ENCODE assay signal across 26 cellular contexts in the genomic region with DNA sequence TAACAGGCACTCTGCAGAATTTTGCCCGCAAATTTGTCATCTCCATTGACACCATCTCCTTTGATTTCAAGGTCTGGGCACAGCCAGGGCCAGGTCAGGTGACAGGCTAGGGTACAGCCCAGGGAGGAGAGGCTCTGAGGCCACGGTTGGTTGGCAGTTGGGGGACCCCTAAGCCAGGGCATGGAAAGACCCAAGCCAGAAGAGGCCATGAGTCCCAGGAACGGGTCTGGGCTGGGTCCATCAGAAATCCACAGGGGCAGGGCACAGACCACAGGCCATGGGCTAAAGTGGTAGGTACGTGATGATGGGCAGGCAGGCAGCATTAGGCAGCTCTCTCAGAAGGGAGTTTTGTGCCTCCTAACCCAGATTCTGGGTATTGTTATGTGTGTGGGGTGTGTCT. TPM values are rescaled to one million over a fixed set of nuclear protein-coding genes. Genes with fewer than 3 reads are reported as not detected.
DNase-seq lines count a peak whose midpoint lies in the region; ATAC-seq, FAIRE-seq and TF ChIP-seq lines count a peak whose summit lies in the region.
"Had no signal": no experiment of that assay in that cellular context is flagged by ENCODE, and none has a peak within 500 bp of the region (broad histone marks: within the 10 kb centered on the region; RNA-seq: fewer than 3 reads in every experiment).

No MANE protein-coding gene starts in this region.

- H3K4me2 ChIP-seq in HepG2 (ENCODE audit: low read depth, low read length) (no peak overlapping the region), Karpas-422 (ENCODE audit: low read depth, low read length, poor library complexity, severe bottlenecking) (no peak overlapping the region), mesendoderm (ENCODE audit: low read length) (no peak overlapping the region)

- POLR2A ChIA-PET in RWPE1 (lab: Yijun Ruan, JAX; ENCODE audit: low non-redundant PET) (no interaction called here), HepG2 (lab: Yijun Ruan, JAX) (no interaction called here)

- H3K79me1 ChIP-seq in mesendoderm (ENCODE audit: low read length) = no peaks in the 10 kb centered on the region

- 100% methylated on average over 1 of the region's 4 CpGs for WGBS in HepG2 (ENCODE audit: low lambda C conversion rate)
- 83 to 94% (median 93%) methylated on average over 3 to 4 of the region's 4 CpGs for WGBS in spleen, 5 donors
- no CpG with 5 or more reads among the region's 4 CpGs for WGBS in mesendoderm (ENCODE audit: extremely low coverage, insufficient coverage, low lambda C conversion rate)

- TF ChIP-seq CTCF in right atrium auricular region (IDR thresholded peaks at IDR 0.05) = no peak
- no peak for TF ChIP-seq CTCF in RWPE1 (conservative IDR thresholded peaks at IDR 0.05; ENCODE audit: low read depth)
- no peak for TF ChIP-seq CTCF in HepG2 (CRISPR knock-in tag; IDR thresholded peaks at IDR 0.05)
- no peak for TF ChIP-seq CTCF in spleen (IDR thresholded peaks at IDR 0.05 in 8 of 11, conservative IDR thresholded peaks at IDR 0.05 in 3 of 11)

- in situ Hi-C loops in HepG2 (cut with HindIII; ENCODE audit: extremely low pct_ligation_motif_present, low pct_unique_long_range_greater_than_20kb) = no loop called here

- no peak overlapping the region for H4K8ac ChIP-seq in mesendoderm (ENCODE audit: low read depth, low read length)

- H3K27me3 ChIP-seq in right atrium auricular region (no peaks in the 10 kb centered on the region), HepG2 (ENCODE audit: control insufficient read depth in 1 of 2, insufficient read depth in 2 of 2, low read length in 2 of 2) (no peaks in the 10 kb centered on the region), spleen (replicated peaks in 1 of 7) (no peaks in the 10 kb centered on the region), Karpas-422 (ENCODE audit: low read length) (no peaks in the 10 kb centered on the region), mesendoderm (ENCODE audit: insufficient read depth, low read length, poor library complexity) (no peaks in the 10 kb centered on the region)
- H3K27me3 ChIP-seq: MG63 had no signal

- peaks cover 37% of the 10 kb centered on the region for H3K36me3 ChIP-seq in right atrium auricular region
- H3K36me3 ChIP-seq in HepG2 (replicated peaks in 1 of 2; ENCODE audit: control insufficient read depth in 1 of 2, insufficient read depth in 2 of 2, low read length in 2 of 2) = peaks cover 6 to 29% of the 10 kb centered on the region in 2 experiments; a peak in 4 of 5 replicates
- H3K36me3 ChIP-seq in spleen = peaks cover 0 to 95% (median 42%) of the 10 kb centered on the region in 6 donors
- no peaks in the 10 kb centered on the region for H3K36me3 ChIP-seq in Karpas-422 (ENCODE audit: insufficient read depth, low read length)
- H3K36me3 ChIP-seq in mesendoderm (ENCODE audit: control insufficient read depth, insufficient read depth, low read length) = peaks cover 8% of the 10 kb centered on the region

- H2BK15ac ChIP-seq in mesendoderm (replicated peaks; ENCODE audit: low read depth) = no peak overlapping the region

- no peak overlapping the region for H3K56ac ChIP-seq in mesendoderm (ENCODE audit: low read length)

- no peak for FAIRE-seq in HepG2 (lab: Jason Lieb, UNC)
- FAIRE-seq: GM12891, GM19239 had no signal

- intact Hi-C loops in Right ventricle myocardium superior (cut with DNase I) = no loop called here
- intact Hi-C loops in HepG2 (cut with micrococcal nuclease; ENCODE audit: unreplicated experiment) = no loop called here
- intact Hi-C loops in spleen (cut with DNase I; ENCODE audit: low total_unique reads) = no loop called here

- no peak overlapping the region for H2BK5ac ChIP-seq in mesendoderm (ENCODE audit: low read length)

- no peaks in the 10 kb centered on the region for H3K79me2 ChIP-seq in HepG2 (ENCODE audit: insufficient read depth, low read length)
- no peaks in the 10 kb centered on the region for H3K79me2 ChIP-seq in Karpas-422 (ENCODE audit: low read length)
- H3K79me2 ChIP-seq in mesendoderm (ENCODE audit: control insufficient read depth, insufficient read depth, low read length) = no peaks in the 10 kb centered on the region

- H3K4me3 ChIP-seq in right atrium auricular region (no peak overlapping the region), HepG2 (replicated peaks in 1 of 3; ENCODE audit: insufficient read depth in 1 of 3, low read depth in 2 of 3, low read length in 3 of 3) (no peak overlapping the region), spleen (no peak overlapping the region), Karpas-422 (ENCODE audit: low read length) (no peak overlapping the region), mesendoderm (ENCODE audit: low read length) (no peak overlapping the region)
- H3K4me3 ChIP-seq: MG63 had no signal

- no peak for TF ChIP-seq RAD21 in HepG2 (CRISPR knock-in tag; IDR thresholded peaks at IDR 0.05)

- H2BK120ac ChIP-seq in mesendoderm (ENCODE audit: low read depth, low read length) = no peak overlapping the region

- CTCF ChIA-PET in RWPE1 (lab: Yijun Ruan, JAX) (interaction anchor here (0.8 kb wide), 1 partner anchor 49 kb away, joined by 4 read pairs; no protein-coding TSS in a partner anchor), HepG2 (lab: Yijun Ruan, JAX; ENCODE audit: low intra/inter-chr PET ratio, low total read pairs) (no interaction called here)

- peak; percentile 22 for DNase-seq in Right ventricle myocardium superior
- no peak for DNase-seq in right atrium auricular region (ENCODE audit: low spot score)
- no peak for DNase-seq in RWPE1 (ENCODE audit: low spot score)
- DNase-seq in HepG2 (ENCODE audit: low spot score) = no peak
- peak; percentile 58 for DNase-seq in spleen
- no peak for DNase-seq in activated effector memory CD4-positive, alpha-beta T cell treated with anti-CD3 and anti-CD28 coated beads, Interleukin-2, amount 50 U/mL, for 16 hours
- no peak for DNase-seq in Karpas-422
- DNase-seq in mesendoderm = no peak
- DNase-seq: 8988T; AML-193; C1 segment of cervical spinal cord; Calu3; CD8-positive, alpha-beta memory T cell; DMS153; MG63; NCI-H1417; NCI-H1694 treated with DMSO at 0.1 percent for 48 hours; NCI-H2081 treated with DMSO at 0.1 percent for 48 hours; NCI-H2171 treated with DMSO at 0.1 percent for 48 hours; NCI-H526 treated with DMSO at 0.1 percent for 48 hours; OCI-M1; SIG-M5 had no signal

- no peak overlapping the region for H3K23ac ChIP-seq in mesendoderm (ENCODE audit: low read length)

- no peak overlapping the region for H2AK5ac ChIP-seq in mesendoderm (ENCODE audit: low read length)

- H4K20me1 ChIP-seq in HepG2 (ENCODE audit: insufficient read depth, low read length) (no peaks in the 10 kb centered on the region), Karpas-422 (ENCODE audit: insufficient read depth, low read depth, low read length) (no peaks in the 10 kb centered on the region)

- TF ChIP-seq POLR2A in HepG2 (IDR thresholded peaks at IDR 0.05; ENCODE audit: insufficient read depth in 1 of 2, low read depth in 2 of 2, low read length in 2 of 2) = no peak; a peak in 1 of 4 replicates
- no peak for TF ChIP-seq POLR2A in spleen (IDR thresholded peaks at IDR 0.05)

- H3K9me3 ChIP-seq in right atrium auricular region = no peaks in the 10 kb centered on the region
- H3K9me3 ChIP-seq in HepG2 (ENCODE audit: low read length) = no peaks in the 10 kb centered on the region
- no peaks in the 10 kb centered on the region for H3K9me3 ChIP-seq in spleen
- no peaks in the 10 kb centered on the region for H3K9me3 ChIP-seq in Karpas-422 (ENCODE audit: low read length)
- H3K9me3 ChIP-seq: MG63 had no signal

- H3K9me2 ChIP-seq in Karpas-422 (replicated peaks; ENCODE audit: insufficient read depth, low read length) = no peaks in the 10 kb centered on the region

- H3K9ac ChIP-seq in HepG2 (ENCODE audit: insufficient read depth, low read depth, low read length) (no peak overlapping the region), Karpas-422 (ENCODE audit: low read length) (no peak overlapping the region), mesendoderm (ENCODE audit: low read length) (no peak overlapping the region)

- H2AFZ ChIP-seq in HepG2 (ENCODE audit: low read length) (no peak overlapping the region), Karpas-422 (ENCODE audit: low read length) (no peak overlapping the region)

- H3K18ac ChIP-seq in mesendoderm (ENCODE audit: low read length) = no peak overlapping the region

- no peak overlapping the region for H3K4ac ChIP-seq in mesendoderm (ENCODE audit: low read depth, low read length)

- H3K27ac ChIP-seq in right atrium auricular region (no peak overlapping the region), RWPE1 (peak overlapping the region; percentile 47), HepG2 (ENCODE audit: extremely low read length, insufficient read depth, low read length) (no peak overlapping the region), spleen (no peak overlapping the region), Karpas-422 (ENCODE audit: low read length) (no peak overlapping the region), mesendoderm (ENCODE audit: low read depth, low read length) (no peak overlapping the region)

- H3K4me1 ChIP-seq in right atrium auricular region = no peaks in the 10 kb centered on the region
- peaks cover 12% of the 10 kb centered on the region; the same call in 1 of the 2 replicates for H3K4me1 ChIP-seq in HepG2 (ENCODE audit: insufficient read depth, low read length)
- peaks cover 0 to 6% (median 0%) of the 10 kb centered on the region in 6 donors for H3K4me1 ChIP-seq in spleen
- H3K4me1 ChIP-seq in Karpas-422 (ENCODE audit: low read length) = no peaks in the 10 kb centered on the region
- no peaks in the 10 kb centered on the region for H3K4me1 ChIP-seq in mesendoderm (ENCODE audit: control insufficient read depth, low read depth, low read length)

- no TSS peak for BruUV-seq in HepG2 (replicated peaks; lab: Mats Ljungman, UMichigan)

- ATAC-seq in Right ventricle myocardium superior (ENCODE audit: poor library complexity) (no peak), HepG2 (no peak)

- no peak for TF ChIP-seq EP300 in HepG2 (IDR thresholded peaks at IDR 0.05; ENCODE audit: low read depth in 2 of 2, low read length in 2 of 2)
- no peak for TF ChIP-seq EP300 in HepG2 (CRISPR knock-in tag; IDR thresholded peaks at IDR 0.05; ENCODE audit: borderline replicate concordance)

- no peak overlapping the region for H4K5ac ChIP-seq in mesendoderm (ENCODE audit: low read length)

RNA-seq across cellular contexts. Expression of a gene that starts 10.7 kb away (rescaled TPM):
- total RNA-seq in Right ventricle myocardium superior = 46.2 TPM
- 10 to 100 TPM; 38.8 to 53.9 TPM for total RNA-seq in right atrium auricular region
- 46.9 and 59.1 TPM in 2 replicates for total RNA-seq in HepG2 (2016; rRNA removed; fragmentation: Illumina TruSeq; extraction: Trizol)
- 21.1 and 21.7 TPM in 2 replicates for total RNA-seq in HepG2 (2016; cell fraction: cytosol; rRNA removed; fragmentation: Illumina TruSeq; extraction: Trizol; ENCODE audit: low read depth)
- total RNA-seq in HepG2 (2016; cell fraction: insoluble cytoplasmic fraction; rRNA removed; fragmentation: Illumina TruSeq; extraction: Trizol) = 42.9 and 60.4 TPM in 2 replicates
- total RNA-seq in HepG2 (2016; cell fraction: membrane; rRNA removed; fragmentation: Illumina TruSeq; extraction: Trizol) = 58.0 and 59.4 TPM in 2 replicates
- 36.8 and 40.5 TPM in 2 replicates for total RNA-seq in HepG2 (2016; cell fraction: nucleus; rRNA removed; fragmentation: Illumina TruSeq; extraction: Trizol)
- 66.1 and 67.1 TPM in 2 replicates for polyA plus RNA-seq in HepG2 (2011; rRNA removed)
- 48.2 and 60.5 TPM in 2 replicates for polyA plus RNA-seq in HepG2 (2011; cell fraction: cytosol; rRNA removed)
- polyA plus RNA-seq in HepG2 (2011; cell fraction: nucleus; rRNA removed) = 163 and 192 TPM in 2 replicates
- 45.8 and 59.1 TPM in 2 replicates for polyA plus RNA-seq in HepG2 (2012)
- 15.5 and 16.5 TPM in 2 replicates for polyA plus RNA-seq in HepG2 (2016; cell fraction: cytosol; fragmentation: Illumina TruSeq; extraction: Trizol; ENCODE audit: low read depth)
- 43.9 and 49.5 TPM in 2 replicates for polyA plus RNA-seq in HepG2 (2016; cell fraction: insoluble cytoplasmic fraction; fragmentation: Illumina TruSeq; extraction: Trizol; ENCODE audit: low read depth)
- 45.8 and 47.0 TPM in 2 replicates for polyA plus RNA-seq in HepG2 (2016; cell fraction: membrane; fragmentation: Illumina TruSeq; extraction: Trizol; ENCODE audit: low read depth)
- 76.0 and 87.9 TPM in 2 replicates for polyA plus RNA-seq in HepG2 (2016; cell fraction: nucleus; fragmentation: Illumina TruSeq; extraction: Trizol; ENCODE audit: insufficient read depth, low read depth)
- polyA minus RNA-seq in HepG2 (2011; rRNA and poly(A)+ RNA removed; ENCODE audit: low replicate concordance) = 109 and 119 TPM in 2 replicates
- polyA minus RNA-seq in HepG2 (2011; cell fraction: cytosol; rRNA and poly(A)+ RNA removed) = 30.5 and 32.0 TPM in 2 replicates
- polyA minus RNA-seq in HepG2 (2011; cell fraction: nucleus; rRNA and poly(A)+ RNA removed) = 42.9 and 47.1 TPM in 2 replicates
- total RNA-seq in spleen = 10 to 100 TPM; 68.1 to 82.8 (median 72.8) TPM
- polyA plus RNA-seq in spleen = 10 to 100 TPM; 44.4 to 73.7 (median 72.8) TPM
- total RNA-seq in Karpas-422 (2014; rRNA removed; shearing (Covaris generic); ENCODE audit: low replicate concordance) = 45.4 and 91.1 TPM in 2 replicates
- 39.0 TPM for polyA plus RNA-seq in mesendoderm (2013, experiment 1 of 2)
- polyA plus RNA-seq in mesendoderm (2013, experiment 2 of 2) = 38.6 TPM

RNA-seq across cellular contexts. Expression of a gene that starts 11.3 kb away (rescaled TPM):
- total RNA-seq in Right ventricle myocardium superior (16.8 TPM), right atrium auricular region (10 to 100 TPM; 10.1 to 17.6 TPM), HepG2 (2016; rRNA removed; fragmentation: Illumina TruSeq; extraction: Trizol) (4.5 and 5.2 TPM in 2 replicates), spleen (10 to 100 TPM in 1 of 7 donors, 1 to 10 TPM in 6; 4.4 to 14.2 (median 8.6) TPM)
- total RNA-seq in HepG2 (2016; cell fraction: cytosol; rRNA removed; fragmentation: Illumina TruSeq; extraction: Trizol; ENCODE audit: low read depth) = 6.6 and 9.4 TPM in 2 replicates
- total RNA-seq in HepG2 (2016; cell fraction: insoluble cytoplasmic fraction; rRNA removed; fragmentation: Illumina TruSeq; extraction: Trizol) = 4.7 TPM in 2 replicates
- total RNA-seq in HepG2 (2016; cell fraction: membrane; rRNA removed; fragmentation: Illumina TruSeq; extraction: Trizol) = 8.8 and 9.5 TPM in 2 replicates
- 5.2 and 5.7 TPM in 2 replicates for total RNA-seq in HepG2 (2016; cell fraction: nucleus; rRNA removed; fragmentation: Illumina TruSeq; extraction: Trizol)
- polyA plus RNA-seq in HepG2 (2011; rRNA removed) (8.8 and 12.6 TPM in 2 replicates), spleen (1 to 10 TPM; 4.6 to 7.3 (median 4.8) TPM)
- 5.8 and 6.9 TPM in 2 replicates for polyA plus RNA-seq in HepG2 (2011; cell fraction: cytosol; rRNA removed)
- polyA plus RNA-seq in HepG2 (2011; cell fraction: nucleus; rRNA removed) = 20.4 and 21.4 TPM in 2 replicates
- 6.3 and 8.7 TPM in 2 replicates for polyA plus RNA-seq in HepG2 (2012)
- 4.0 and 5.7 TPM in 2 replicates for polyA plus RNA-seq in HepG2 (2016; cell fraction: cytosol; fragmentation: Illumina TruSeq; extraction: Trizol; ENCODE audit: low read depth)
- 4.4 and 4.9 TPM in 2 replicates for polyA plus RNA-seq in HepG2 (2016; cell fraction: insoluble cytoplasmic fraction; fragmentation: Illumina TruSeq; extraction: Trizol; ENCODE audit: low read depth)
- polyA plus RNA-seq in HepG2 (2016; cell fraction: membrane; fragmentation: Illumina TruSeq; extraction: Trizol; ENCODE audit: low read depth) = 5.7 and 8.0 TPM in 2 replicates
- 11.1 and 11.4 TPM in 2 replicates for polyA plus RNA-seq in HepG2 (2016; cell fraction: nucleus; fragmentation: Illumina TruSeq; extraction: Trizol; ENCODE audit: insufficient read depth, low read depth)
- 6.1 and 6.8 TPM in 2 replicates for polyA minus RNA-seq in HepG2 (2011; rRNA and poly(A)+ RNA removed; ENCODE audit: low replicate concordance)
- polyA minus RNA-seq in HepG2 (2011; cell fraction: cytosol; rRNA and poly(A)+ RNA removed) = 3.0 and 4.6 TPM in 2 replicates
- 17.4 and 17.6 TPM in 2 replicates for polyA minus RNA-seq in HepG2 (2011; cell fraction: nucleus; rRNA and poly(A)+ RNA removed)
- total RNA-seq in Karpas-422 (2014; rRNA removed; shearing (Covaris generic); ENCODE audit: low replicate concordance) = 5.1 and 9.5 TPM in 2 replicates
- 4.9 TPM for polyA plus RNA-seq in mesendoderm (2013, experiment 1 of 2)
- 4.9 TPM for polyA plus RNA-seq in mesendoderm (2013, experiment 2 of 2)

RNA-seq across cellular contexts. Expression of a gene that starts 45.8 kb away (rescaled TPM):
- 10.4 TPM for total RNA-seq in Right ventricle myocardium superior
- total RNA-seq in right atrium auricular region = 10 to 100 TPM; 11.8 to 12.6 TPM
- 2.0 and 6.1 TPM in 2 replicates for total RNA-seq in HepG2 (2016; rRNA removed; fragmentation: Illumina TruSeq; extraction: Trizol)
- total RNA-seq in HepG2 (2016; cell fraction: cytosol; rRNA removed; fragmentation: Illumina TruSeq; extraction: Trizol; ENCODE audit: low read depth) = 0.44 and 0.61 TPM in 2 replicates
- total RNA-seq in HepG2 (2016; cell fraction: insoluble cytoplasmic fraction; rRNA removed; fragmentation: Illumina TruSeq; extraction: Trizol) = 1.9 and 7.2 TPM in 2 replicates
- total RNA-seq in HepG2 (2016; cell fraction: membrane; rRNA removed; fragmentation: Illumina TruSeq; extraction: Trizol) = 1.0 and 1.1 TPM in 2 replicates
- 5.8 and 8.3 TPM in 2 replicates for total RNA-seq in HepG2 (2016; cell fraction: nucleus; rRNA removed; fragmentation: Illumina TruSeq; extraction: Trizol)
- polyA plus RNA-seq in HepG2 (2011; rRNA removed) = 8.3 and 13.4 TPM in 2 replicates
- polyA plus RNA-seq in HepG2 (2011; cell fraction: cytosol; rRNA removed) = 8.0 and 10.3 TPM in 2 replicates
- polyA plus RNA-seq in HepG2 (2011; cell fraction: nucleus; rRNA removed) = 21.7 and 30.5 TPM in 2 replicates
- 14.2 and 15.4 TPM in 2 replicates for polyA plus RNA-seq in HepG2 (2012)
- 0.33 and 0.36 TPM in 2 replicates for polyA plus RNA-seq in HepG2 (2016; cell fraction: cytosol; fragmentation: Illumina TruSeq; extraction: Trizol; ENCODE audit: low read depth)
- polyA plus RNA-seq in HepG2 (2016; cell fraction: insoluble cytoplasmic fraction; fragmentation: Illumina TruSeq; extraction: Trizol; ENCODE audit: low read depth) = 1.4 and 2.1 TPM in 2 replicates
- 0.62 and 0.71 TPM in 2 replicates for polyA plus RNA-seq in HepG2 (2016; cell fraction: membrane; fragmentation: Illumina TruSeq; extraction: Trizol; ENCODE audit: low read depth)
- polyA plus RNA-seq in HepG2 (2016; cell fraction: nucleus; fragmentation: Illumina TruSeq; extraction: Trizol; ENCODE audit: insufficient read depth, low read depth) = 8.4 and 8.8 TPM in 2 replicates
- polyA minus RNA-seq in HepG2 (2011; rRNA and poly(A)+ RNA removed; ENCODE audit: low replicate concordance) = 1.2 and 22.3 TPM in 2 replicates
- polyA minus RNA-seq in HepG2 (2011; cell fraction: cytosol; rRNA and poly(A)+ RNA removed) = 6.4 and 10.0 TPM in 2 replicates
- polyA minus RNA-seq in HepG2 (2011; cell fraction: nucleus; rRNA and poly(A)+ RNA removed) = 11.9 and 12.6 TPM in 2 replicates
- total RNA-seq in spleen = 10 to 100 TPM in 5 of 7 donors, 1 to 10 TPM in 2; 7.9 to 20.2 (median 10.8) TPM
- 1 to 10 TPM; 1.0 to 7.8 (median 3.5) TPM for polyA plus RNA-seq in spleen
- total RNA-seq in Karpas-422 (2014; rRNA removed; shearing (Covaris generic); ENCODE audit: low replicate concordance) = 0.11 TPM in 1 of 2 replicates, not detected in the other
- polyA plus RNA-seq in mesendoderm (2013, experiment 1 of 2) = 0.56 TPM
- 0.62 TPM for polyA plus RNA-seq in mesendoderm (2013, experiment 2 of 2)
- total RNA-seq: LHCN-M2 had no signal
- polyA plus RNA-seq: AG04450; CD8-positive, alpha-beta memory T cell had no signal

RNA-seq across cellular contexts. Expression of a gene that starts 54.7 kb away (rescaled TPM):
- 7,948 TPM for total RNA-seq in Right ventricle myocardium superior
- 1,000 to 10,000 TPM; 4,697 to 8,249 TPM for total RNA-seq in right atrium auricular region
- total RNA-seq in HepG2 (2016; rRNA removed; fragmentation: Illumina TruSeq; extraction: Trizol) = 11.8 and 18.7 TPM in 2 replicates
- total RNA-seq in HepG2 (2016; cell fraction: cytosol; rRNA removed; fragmentation: Illumina TruSeq; extraction: Trizol; ENCODE audit: low read depth) = 4.4 and 4.6 TPM in 2 replicates
- total RNA-seq in HepG2 (2016; cell fraction: insoluble cytoplasmic fraction; rRNA removed; fragmentation: Illumina TruSeq; extraction: Trizol) = 13.2 and 20.1 TPM in 2 replicates
- 2.5 and 5.3 TPM in 2 replicates for total RNA-seq in HepG2 (2016; cell fraction: membrane; rRNA removed; fragmentation: Illumina TruSeq; extraction: Trizol)
- total RNA-seq in HepG2 (2016; cell fraction: nucleus; rRNA removed; fragmentation: Illumina TruSeq; extraction: Trizol) = 5.4 and 5.7 TPM in 2 replicates
- polyA plus RNA-seq in HepG2 (2011; rRNA removed) = 36.4 and 39.5 TPM in 2 replicates
- polyA plus RNA-seq in HepG2 (2011; cell fraction: cytosol; rRNA removed) = 53.0 and 54.8 TPM in 2 replicates
- 14.3 and 16.8 TPM in 2 replicates for polyA plus RNA-seq in HepG2 (2011; cell fraction: nucleus; rRNA removed)
- polyA plus RNA-seq in HepG2 (2012) = 10.9 and 12.3 TPM in 2 replicates
- polyA plus RNA-seq in HepG2 (2016; cell fraction: cytosol; fragmentation: Illumina TruSeq; extraction: Trizol; ENCODE audit: low read depth) = 3.3 and 4.0 TPM in 2 replicates
- polyA plus RNA-seq in HepG2 (2016; cell fraction: insoluble cytoplasmic fraction; fragmentation: Illumina TruSeq; extraction: Trizol; ENCODE audit: low read depth) = 17.1 and 18.1 TPM in 2 replicates
- polyA plus RNA-seq in HepG2 (2016; cell fraction: membrane; fragmentation: Illumina TruSeq; extraction: Trizol; ENCODE audit: low read depth) = 2.7 and 3.3 TPM in 2 replicates
- polyA plus RNA-seq in HepG2 (2016; cell fraction: nucleus; fragmentation: Illumina TruSeq; extraction: Trizol; ENCODE audit: insufficient read depth, low read depth) = 6.6 and 10.5 TPM in 2 replicates
- 7.0 and 8.2 TPM in 2 replicates for polyA minus RNA-seq in HepG2 (2011; rRNA and poly(A)+ RNA removed; ENCODE audit: low replicate concordance)
- polyA minus RNA-seq in HepG2 (2011; cell fraction: cytosol; rRNA and poly(A)+ RNA removed) = 4.5 and 5.4 TPM in 2 replicates
- polyA minus RNA-seq in HepG2 (2011; cell fraction: nucleus; rRNA and poly(A)+ RNA removed) = 4.5 and 4.6 TPM in 2 replicates
- total RNA-seq in spleen = 1 to 10 TPM in 6 of 7 donors, under 1 TPM in 1; 0.74 to 2.2 (median 1.6) TPM
- 1 to 10 TPM; 2.2 to 5.8 (median 4.4) TPM for polyA plus RNA-seq in spleen
- 0.65 TPM in 1 of 2 replicates, not detected in the other for total RNA-seq in Karpas-422 (2014; rRNA removed; shearing (Covaris generic); ENCODE audit: low replicate concordance)
- polyA plus RNA-seq in mesendoderm (2013, experiment 1 of 2) = 6.0 TPM
- polyA plus RNA-seq in mesendoderm (2013, experiment 2 of 2) = 6.5 TPM
- polyA plus RNA-seq: CD8-positive, alpha-beta memory T cell had no signal

RNA-seq across cellular contexts. Expression of a gene that starts 56.3 kb away (rescaled TPM):
- total RNA-seq in Right ventricle myocardium superior = 46.0 TPM
- 10 to 100 TPM; 29.2 to 49.6 TPM for total RNA-seq in right atrium auricular region
- 15.3 and 27.0 TPM in 2 replicates for total RNA-seq in HepG2 (2016; rRNA removed; fragmentation: Illumina TruSeq; extraction: Trizol)
- 10.8 and 11.5 TPM in 2 replicates for total RNA-seq in HepG2 (2016; cell fraction: cytosol; rRNA removed; fragmentation: Illumina TruSeq; extraction: Trizol; ENCODE audit: low read depth)
- total RNA-seq in HepG2 (2016; cell fraction: insoluble cytoplasmic fraction; rRNA removed; fragmentation: Illumina TruSeq; extraction: Trizol) = 10.9 and 25.7 TPM in 2 replicates
- 11.3 and 12.4 TPM in 2 replicates for total RNA-seq in HepG2 (2016; cell fraction: membrane; rRNA removed; fragmentation: Illumina TruSeq; extraction: Trizol)
- 36.6 and 40.4 TPM in 2 replicates for total RNA-seq in HepG2 (2016; cell fraction: nucleus; rRNA removed; fragmentation: Illumina TruSeq; extraction: Trizol)
- 47.6 and 63.0 TPM in 2 replicates for polyA plus RNA-seq in HepG2 (2011; rRNA removed)
- 17.8 and 20.4 TPM in 2 replicates for polyA plus RNA-seq in HepG2 (2011; cell fraction: cytosol; rRNA removed)
- 441 and 512 TPM in 2 replicates for polyA plus RNA-seq in HepG2 (2011; cell fraction: nucleus; rRNA removed)
- 31.6 and 39.4 TPM in 2 replicates for polyA plus RNA-seq in HepG2 (2012)
- polyA plus RNA-seq in HepG2 (2016; cell fraction: cytosol; fragmentation: Illumina TruSeq; extraction: Trizol; ENCODE audit: low read depth) = 3.2 and 3.7 TPM in 2 replicates
- polyA plus RNA-seq in HepG2 (2016; cell fraction: insoluble cytoplasmic fraction; fragmentation: Illumina TruSeq; extraction: Trizol; ENCODE audit: low read depth) = 9.4 and 12.9 TPM in 2 replicates
- polyA plus RNA-seq in HepG2 (2016; cell fraction: membrane; fragmentation: Illumina TruSeq; extraction: Trizol; ENCODE audit: low read depth) = 6.4 and 6.7 TPM in 2 replicates
- polyA plus RNA-seq in HepG2 (2016; cell fraction: nucleus; fragmentation: Illumina TruSeq; extraction: Trizol; ENCODE audit: insufficient read depth, low read depth) = 96.6 and 101 TPM in 2 replicates
- 50.0 and 58.0 TPM in 2 replicates for polyA minus RNA-seq in HepG2 (2011; rRNA and poly(A)+ RNA removed; ENCODE audit: low replicate concordance)
- 15.2 and 15.4 TPM in 2 replicates for polyA minus RNA-seq in HepG2 (2011; cell fraction: cytosol; rRNA and poly(A)+ RNA removed)
- 97.0 and 102 TPM in 2 replicates for polyA minus RNA-seq in HepG2 (2011; cell fraction: nucleus; rRNA and poly(A)+ RNA removed)
- total RNA-seq in spleen = 10 to 100 TPM; 72.5 to 92.7 (median 86.2) TPM
- 10 to 100 TPM; 18.9 to 45.1 (median 41.7) TPM for polyA plus RNA-seq in spleen
- 44.2 and 70.1 TPM in 2 replicates for total RNA-seq in Karpas-422 (2014; rRNA removed; shearing (Covaris generic); ENCODE audit: low replicate concordance)
- 28.4 TPM for polyA plus RNA-seq in mesendoderm (2013, experiment 1 of 2)
- polyA plus RNA-seq in mesendoderm (2013, experiment 2 of 2) = 29.0 TPM

Comparison
In these comparisons a context has a peak if more than half of its experiments do, and no peak if none do; other contexts are left out.
1. DNase-seq: peak in Right ventricle myocardium superior (single experiment) and spleen (single experiment); none in right atrium auricular region (single experiment), RWPE1 (single experiment), HepG2 (single experiment), activated effector memory CD4-positive, alpha-beta T cell treated with anti-CD3 and anti-CD28 coated beads, Interleukin-2, amount 50 U/mL, for 16 hours (single experiment), Karpas-422 (single experiment) and mesendoderm (single experiment).